In genomic region chr16:49754495-49755290, GRCh38 we compare ENCODE assay signal across 8 cellular contexts.
DNase-seq lines count a peak whose midpoint lies in the region; ATAC-seq and TF ChIP-seq lines count a peak whose summit lies in the region.

No MANE protein-coding gene starts in this region.

- H3K4me1 Mint-ChIP-seq in WTC11, result peaks cover 82% of the 10 kb centered on the region

- TF ChIP-seq CTCF in WTC11 (IDR thresholded peaks at IDR 0.05) (no peak), retinal pigment epithelial cell (conservative IDR thresholded peaks at IDR 0.05; ENCODE audit: low read depth, low read length) (no peak)

- H3K9ac ChIP-seq in iPS-20b (ENCODE audit: low read depth, low read length), result peak overlapping the region; percentile 72

- peak overlapping the region; percentile 11 for H3K27ac ChIP-seq in iPS-20b (ENCODE audit: low read length)

- no peaks in the 10 kb centered on the region for H3K27me3 ChIP-seq in iPS-20b (ENCODE audit: insufficient read depth, low read length)

- peak overlapping the region; percentile 86 for H3K27ac Mint-ChIP-seq in WTC11

- no peaks in the 10 kb centered on the region for H3K9me3 Mint-ChIP-seq in WTC11

- ATAC-seq in WTC11, result peak; percentile 55
- no peak for ATAC-seq in GM18858 (IDR thresholded peaks at IDR 0.05; ENCODE audit: unreplicated experiment)
- ATAC-seq in GM21529 (IDR thresholded peaks at IDR 0.05; ENCODE audit: unreplicated experiment), result no peak

- peak; percentile 17 for DNase-seq in EL
- peak; percentile 47 for DNase-seq in WTC11 (ENCODE audit: low spot score)
- DNase-seq in retinal pigment epithelial cell (ENCODE audit: low read depth), result no peak
- DNase-seq in NK-92 treated with Interleukin-12 subunit alpha and Interleukin-12 subunit beta, amount 100 ng/mL, for 24 hours (lab: John Stamatoyannopoulos, UW), result no peak
- no peak for DNase-seq in NCI-H446 treated with DMSO at 0.1 percent for 48 hours (lab: John Stamatoyannopoulos, UW)

- POLR2A ChIA-PET in WTC11 (lab: Charles Lee), result interaction anchor here (0.5 to 0.7 kb wide), 2 partner anchors 15 to 60 kb away, joined by 3 to 4 read pairs; no protein-coding TSS in a partner anchor

- H3K4me3 Mint-ChIP-seq in WTC11, result peak overlapping the region; percentile 64

- no peaks in the 10 kb centered on the region for H3K27me3 Mint-ChIP-seq in WTC11 (ENCODE audit: low read depth)

- CTCF ChIA-PET in WTC11 (lab: Charles Lee), result interaction anchor here (0.6 to 3.0 kb wide), 15 partner anchors 9 to 203 kb away, joined by 3 to 15 read pairs (median 4); no protein-coding TSS in a partner anchor

- H3K4me3 ChIP-seq in iPS-20b (ENCODE audit: low read length), result peak overlapping the region; percentile 55; the same call in 1 of the 2 replicates
- peak overlapping the region; percentile 46 for H3K4me3 ChIP-seq in retinal pigment epithelial cell (ENCODE audit: low read length)

- H3K36me3 Mint-ChIP-seq in WTC11, result no peaks in the 10 kb centered on the region

- no peaks in the 10 kb centered on the region for H3K36me3 ChIP-seq in iPS-20b (ENCODE audit: insufficient read depth, low read depth, low read length)

- H3K9me3 ChIP-seq in iPS-20b (ENCODE audit: insufficient read depth, low read depth, low read length), result no peaks in the 10 kb centered on the region

- H3K4me1 ChIP-seq in iPS-20b (ENCODE audit: insufficient read depth, low read length), result peaks cover 38% of the 10 kb centered on the region

TF ChIP-seq in WTC11, 78 proteins besides CTCF, POLR2A, EP300 and RAD21:
- TF ChIP-seq, protein P1, sequence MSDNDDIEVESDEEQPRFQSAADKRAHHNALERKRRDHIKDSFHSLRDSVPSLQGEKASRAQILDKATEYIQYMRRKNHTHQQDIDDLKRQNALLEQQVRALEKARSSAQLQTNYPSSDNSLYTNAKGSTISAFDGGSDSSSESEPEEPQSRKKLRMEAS (CRISPR knock-in tag; IDR thresholded peaks at IDR 0.05), result peak; percentile 51; the same call in 1 of the 2 replicates
- TF ChIP-seq E2F5 (CRISPR knock-in tag; IDR thresholded peaks at IDR 0.05), result no peak
- no peak for TF ChIP-seq TP53 (CRISPR knock-in tag; IDR thresholded peaks at IDR 0.05)
- 0 out of 2 replicates have a peak, but pooled peaks have one; percentile 19 for TF ChIP-seq CREM (CRISPR knock-in tag; IDR thresholded peaks at IDR 0.05)
- TF ChIP-seq FOXK1 (CRISPR knock-in tag; IDR thresholded peaks at IDR 0.05), result 0 out of 2 replicates have a peak, but pooled peaks have one; percentile 24
- no peak for TF ChIP-seq FOXP1 (CRISPR knock-in tag; IDR thresholded peaks at IDR 0.05; ENCODE audit: borderline replicate concordance)
- TF ChIP-seq ZNF317 (CRISPR knock-in tag; IDR thresholded peaks at IDR 0.05; ENCODE audit: borderline replicate concordance, low read depth), result 0 out of 2 replicates have a peak, but pooled peaks have one; percentile 69
- TF ChIP-seq ZNF423 (CRISPR knock-in tag; IDR thresholded peaks at IDR 0.05), result peak; percentile 47
- TF ChIP-seq ZNF232 (CRISPR knock-in tag; IDR thresholded peaks at IDR 0.05), result 0 out of 2 replicates have a peak, but pooled peaks have one; percentile 18
- peak; percentile 68; the same call in 1 of the 2 replicates for TF ChIP-seq FOXP4 (CRISPR knock-in tag; IDR thresholded peaks at IDR 0.05)

Comparison
In these comparisons a context has a peak if more than half of its experiments do, and no peak if none do; other contexts are left out.
1. DNase-seq: peak in EL (single experiment) and WTC11 (single experiment); none in retinal pigment epithelial cell (single experiment), NK-92 treated with Interleukin-12 subunit alpha and Interleukin-12 subunit beta, amount 100 ng/mL, for 24 hours (single experiment) and NCI-H446 treated with DMSO at 0.1 percent for 48 hours (single experiment).